In the genomic region with DNA sequence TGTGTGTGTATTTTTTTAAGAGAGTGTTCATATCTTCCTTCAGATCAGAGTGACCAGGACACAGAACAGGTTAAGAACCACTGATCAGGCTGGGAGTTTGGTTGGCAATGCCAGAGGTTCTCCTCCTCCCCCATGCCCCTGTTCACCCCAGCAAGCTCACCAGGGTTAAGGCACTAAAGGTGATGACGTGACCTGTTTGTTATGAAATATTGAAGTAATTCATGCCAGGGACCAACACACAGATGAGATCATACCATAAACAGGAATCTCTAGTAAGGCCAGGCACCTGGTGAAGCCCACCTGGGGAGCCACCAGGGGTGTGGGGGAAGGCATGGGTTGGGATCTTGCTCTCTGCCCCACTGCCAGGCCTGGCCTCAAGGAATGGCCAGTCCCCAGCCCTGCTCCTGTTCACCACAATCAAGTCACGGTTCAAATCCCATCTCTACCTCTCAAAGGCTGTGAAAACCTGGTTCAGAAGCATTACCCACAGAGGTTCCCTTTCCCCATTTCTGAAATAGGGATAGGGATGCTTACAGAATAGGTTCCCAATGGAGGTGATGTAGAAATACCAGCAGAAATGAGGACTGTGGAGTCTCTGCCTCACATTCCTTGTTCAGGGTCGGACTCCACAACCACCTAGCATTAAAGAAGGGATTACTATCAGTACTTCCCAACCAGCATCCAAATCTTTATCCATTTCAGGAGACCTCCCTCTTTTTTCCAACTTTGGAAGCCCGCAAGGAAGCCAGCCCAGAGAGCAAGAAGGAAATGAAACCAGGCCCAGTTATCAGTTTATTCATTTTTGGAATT, we compare ENCODE assay signal across 8 cellular contexts. TPM values are rescaled to one million over a fixed set of nuclear protein-coding genes. Genes with fewer than 3 reads are reported as not detected.
DNase-seq lines count a peak whose midpoint lies in the region; TF ChIP-seq lines count a peak whose summit lies in the region.

No MANE protein-coding gene starts in this region.

- H3K27ac Mint-ChIP-seq in activated naive CD4-positive, alpha-beta T cell treated with anti-CD3 and anti-CD28 coated beads, Interleukin-2, amount 10 ng/mL, durations not matched to agents 7 days and 5 days = peak overlapping the region; percentile 88
- peak overlapping the region; percentile 38 for H3K27ac Mint-ChIP-seq in glutamatergic neuron (ENCODE audit: unreplicated experiment)

- no peak for DNase-seq in activated naive CD4-positive, alpha-beta T cell treated with anti-CD3 and anti-CD28 coated beads, Interleukin-2, amount 10 ng/mL, durations not matched to agents 7 days and 5 days
- DNase-seq in activated naive CD4-positive, alpha-beta T cell (lab: John Stamatoyannopoulos, UW) = no peak
- no peak for DNase-seq in glutamatergic neuron
- no peak for DNase-seq in smooth muscle cell (lab: John Stamatoyannopoulos, UW; ENCODE audit: unreplicated experiment)
- no peak for DNase-seq in dedifferentiated amniotic fluid mesenchymal stem cell (ENCODE audit: extremely low spot score)
- no peak for DNase-seq in posterior vena cava (ENCODE audit: low spot score)
- no peak for DNase-seq in NCI-H1436 treated with DMSO at 0.1 percent for 48 hours (lab: John Stamatoyannopoulos, UW)

- no peaks in the 10 kb centered on the region for H3K36me3 ChIP-seq in smooth muscle cell (ENCODE audit: low read depth)

- intact Hi-C loops in posterior vena cava (cut with DNase I) = no loop called here

- H3K27me3 Mint-ChIP-seq in activated naive CD4-positive, alpha-beta T cell treated with anti-CD3 and anti-CD28 coated beads, Interleukin-2, amount 10 ng/mL, durations not matched to agents 7 days and 5 days = peaks cover 43% of the 10 kb centered on the region
- peaks cover 21% of the 10 kb centered on the region for H3K27me3 Mint-ChIP-seq in glutamatergic neuron (ENCODE audit: unreplicated experiment)

- no peaks in the 10 kb centered on the region for H3K9me3 Mint-ChIP-seq in activated naive CD4-positive, alpha-beta T cell treated with anti-CD3 and anti-CD28 coated beads, Interleukin-2, amount 10 ng/mL, durations not matched to agents 7 days and 5 days
- H3K9me3 Mint-ChIP-seq in glutamatergic neuron (ENCODE audit: unreplicated experiment) = peaks cover 9% of the 10 kb centered on the region

- H3K36me3 Mint-ChIP-seq in activated naive CD4-positive, alpha-beta T cell treated with anti-CD3 and anti-CD28 coated beads, Interleukin-2, amount 10 ng/mL, durations not matched to agents 7 days and 5 days = peaks cover 12% of the 10 kb centered on the region
- no peaks in the 10 kb centered on the region for H3K36me3 Mint-ChIP-seq in glutamatergic neuron (ENCODE audit: unreplicated experiment)

- 40% methylated on average over 4 of the region's 4 CpGs for WGBS in smooth muscle cell (ENCODE audit: low lambda C conversion rate)

- H3K4me3 Mint-ChIP-seq in activated naive CD4-positive, alpha-beta T cell treated with anti-CD3 and anti-CD28 coated beads, Interleukin-2, amount 10 ng/mL, durations not matched to agents 7 days and 5 days = peak overlapping the region; percentile 90
- peak overlapping the region; percentile 83 for H3K4me3 Mint-ChIP-seq in glutamatergic neuron (ENCODE audit: unreplicated experiment)

- H3K9ac ChIP-seq in smooth muscle cell (ENCODE audit: low read depth) = peak overlapping the region; percentile 82

- peak overlapping the region; percentile 95 for H3K4me3 ChIP-seq in WI38 (ENCODE audit: low read depth, low read length)
- peak overlapping the region; percentile 89 for H3K4me3 ChIP-seq in smooth muscle cell

- CTCF ChIA-PET in activated naive CD4-positive, alpha-beta T cell treated with anti-CD3 and anti-CD28 coated beads, Interleukin-2, amount 10 ng/mL, durations not matched to agents 7 days and 5 days (lab: Charles Lee) = interaction anchor here (0.6 to 22.3 kb wide), 11 partner anchors 9 to 77 kb away, joined by 3 to 715 read pairs (median 4); no protein-coding TSS in a partner anchor

- H3K4me2 ChIP-seq in smooth muscle cell = peak overlapping the region; percentile 98

- H2AFZ ChIP-seq in smooth muscle cell (ENCODE audit: low read depth) = no peak overlapping the region

- TF ChIP-seq CTCF in WI38 (IDR thresholded peaks at IDR 0.05; ENCODE audit: low read depth, low read length) = no peak
- no peak for TF ChIP-seq CTCF in glutamatergic neuron (IDR thresholded peaks at IDR 0.05; ENCODE audit: partially characterized antibody, unreplicated experiment)
- no peak for TF ChIP-seq CTCF in smooth muscle cell (IDR thresholded peaks at IDR 0.05; ENCODE audit: borderline replicate concordance, insufficient read depth, poor library complexity, severe bottlenecking)

- H3K9me3 ChIP-seq in smooth muscle cell (replicated peaks; ENCODE audit: low read depth) = no peaks in the 10 kb centered on the region

- H3K79me2 ChIP-seq in smooth muscle cell (ENCODE audit: low read depth) = peaks cover 24% of the 10 kb centered on the region

- H3K27ac ChIP-seq in smooth muscle cell (ENCODE audit: low read depth) = peak overlapping the region; percentile 99

- H3K4me1 ChIP-seq in smooth muscle cell (ENCODE audit: low read depth) = peaks cover 66% of the 10 kb centered on the region

- no peaks in the 10 kb centered on the region for H3K27me3 ChIP-seq in smooth muscle cell (ENCODE audit: low read depth)

- H4K20me1 ChIP-seq in smooth muscle cell (ENCODE audit: low read depth) = peaks cover 35% of the 10 kb centered on the region

- peaks cover 47% of the 10 kb centered on the region for H3F3A ChIP-seq in smooth muscle cell (ENCODE audit: low read depth)

- peaks cover 67% of the 10 kb centered on the region for H3K4me1 Mint-ChIP-seq in activated naive CD4-positive, alpha-beta T cell treated with anti-CD3 and anti-CD28 coated beads, Interleukin-2, amount 10 ng/mL, durations not matched to agents 7 days and 5 days
- H3K4me1 Mint-ChIP-seq in glutamatergic neuron (ENCODE audit: low read depth, unreplicated experiment) = peaks cover 47% of the 10 kb centered on the region

RNA-seq across cellular contexts. Expression of gene ID3, which starts 2.4 kb away (rescaled TPM):
- total RNA-seq in glutamatergic neuron (ENCODE audit: unreplicated experiment) (10.9 TPM), smooth muscle cell (629 and 752 TPM in 2 replicates), posterior vena cava (100 to 1,000 TPM; 190 to 243 TPM)
- polyA plus RNA-seq in smooth muscle cell = 929 and 1,018 TPM in 2 replicates

RNA-seq across cellular contexts. Expression of gene E2F2, which starts 25.8 kb away (rescaled TPM):
- total RNA-seq in glutamatergic neuron (ENCODE audit: unreplicated experiment) (5.4 TPM), smooth muscle cell (0.63 and 1.2 TPM in 2 replicates), posterior vena cava (under 1 TPM; 0.24 to 0.46 TPM)
- 1.4 and 2.1 TPM in 2 replicates for polyA plus RNA-seq in smooth muscle cell

Comparison
In these comparisons a context has a peak if more than half of its experiments do, and no peak if none do; other contexts are left out.
1. RNA of gene ID3, which starts 2.4 kb away (total RNA-seq): 629 to 752 TPM in smooth muscle cell and 190 to 243 TPM in posterior vena cava; 10.9 TPM in glutamatergic neuron (single experiment); every median in the first group is over 10 times any median in the second.